Comparison of ENCODE assay signal across 24 cellular contexts in the genomic region with DNA sequence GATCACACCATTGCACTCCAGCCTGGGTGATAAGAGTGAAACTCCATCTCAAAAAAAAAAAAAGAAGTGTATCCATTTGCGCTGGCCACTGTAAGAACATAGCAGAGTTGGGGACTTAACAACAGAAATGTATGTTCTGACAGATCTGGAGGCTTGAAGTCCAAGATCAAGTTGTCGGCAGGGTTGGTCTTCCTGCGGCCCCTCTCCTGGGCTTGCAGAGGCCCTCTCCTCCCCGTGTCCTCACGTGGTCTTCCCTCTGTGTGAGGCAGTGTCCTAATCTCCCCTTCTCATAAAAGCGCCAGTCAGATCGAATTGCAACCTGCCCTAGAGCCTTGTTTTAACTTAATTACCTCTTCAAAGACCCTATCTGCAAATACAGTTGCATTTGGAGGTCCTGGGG. TPM values are rescaled to one million over a fixed set of nuclear protein-coding genes. Genes with fewer than 3 reads are reported as not detected.
DNase-seq lines count a peak whose midpoint lies in the region; ATAC-seq and TF ChIP-seq lines count a peak whose summit lies in the region.
"Had no signal": no experiment of that assay in that cellular context is flagged by ENCODE, and none has a peak within 500 bp of the region (broad histone marks: within the 10 kb centered on the region; RNA-seq: fewer than 3 reads in every experiment).

No MANE protein-coding gene starts in this region.

- no peak for DNase-seq in H9
- peak; percentile 86 for DNase-seq in NCI-H82 (lab: John Stamatoyannopoulos, UW)
- DNase-seq in sigmoid colon, result no peak
- DNase-seq in mucosa of gallbladder (ENCODE audit: low spot score), result no peak
- DNase-seq in NCI-H2029 (lab: John Stamatoyannopoulos, UW), result no peak
- DNase-seq in head of caudate nucleus, result no peak
- DNase-seq: AML-193, GOT3, HFFc6, IMR-90, Karpas-422, NCI-H1436, NCI-H2029 treated with DMSO at 0.1 percent for 48 hours, NCI-H2171, NCI-H446, NCI-H748 treated with DMSO at 0.1 percent for 48 hours, Right ventricle myocardium superior, T-cell had no signal

- peak overlapping the region; percentile 17 to 71 (median 30); a peak in 3 of 7 replicates for H3K27ac Mint-ChIP-seq in H9
- H3K27ac Mint-ChIP-seq: CD14-positive monocyte, HFFc6, T-cell had no signal

- no peaks in the 10 kb centered on the region for H3K4me1 ChIP-seq in H9 (ENCODE audit: insufficient read depth, low read length)
- H3K4me1 ChIP-seq in gastroesophageal sphincter, result peaks cover 0 to 24% (median 3%) of the 10 kb centered on the region in 3 donors
- H3K4me1 ChIP-seq in sigmoid colon, result peaks cover 0 to 19% (median 13%) of the 10 kb centered on the region in 4 donors

- no peak overlapping the region for H2BK12ac ChIP-seq in H9 (ENCODE audit: insufficient read length, low read depth, low read length)

- H3K79me1 ChIP-seq in H9 (ENCODE audit: insufficient read depth, low read depth, low read length, poor library complexity, severe bottlenecking), result no peaks in the 10 kb centered on the region

- no peak overlapping the region for H2BK20ac ChIP-seq in H9 (ENCODE audit: low read depth, low read length, poor library complexity, severe bottlenecking)

- no CpG with 5 or more reads among the region's 7 CpGs for WGBS in H9 (ENCODE audit: extremely low coverage, insufficient read length, low lambda C conversion rate)
- WGBS in gastroesophageal sphincter (ENCODE audit: low coverage in 1 of 2), 2 donors, result 40 to 43% methylated on average over 2 to 7 of the region's 7 CpGs
- 34 to 43% methylated on average over 7 of the region's 7 CpGs for WGBS in sigmoid colon, 2 donors

- TF ChIP-seq POLR2A in gastroesophageal sphincter (IDR thresholded peaks at IDR 0.05), result no peak
- no peak for TF ChIP-seq POLR2A in sigmoid colon (IDR thresholded peaks at IDR 0.05)

- H3K4me3 ChIP-seq in gastroesophageal sphincter (no peak overlapping the region), sigmoid colon (no peak overlapping the region)
- H3K4me3 ChIP-seq: GM12878, SK-N-MC had no signal

- H3K23ac ChIP-seq in H9 (ENCODE audit: insufficient read length, low read depth, low read length), result no peak overlapping the region

- peaks cover 0 to 8% (median 2%) of the 10 kb centered on the region in 3 experiments; a peak in 2 of 7 replicates for H3K36me3 Mint-ChIP-seq in H9 (ENCODE audit: insufficient read depth in 1 of 3, low read depth in 3 of 3)
- H3K36me3 Mint-ChIP-seq: CD14-positive monocyte, T-cell had no signal

- no peak overlapping the region for H3K27ac ChIP-seq in H9 (ENCODE audit: insufficient read length, low read depth, low read length)
- peak overlapping the region; percentile 63 to 81 (median 74) for H3K27ac ChIP-seq in gastroesophageal sphincter
- peak overlapping the region; percentile 26 to 82 (median 66) for H3K27ac ChIP-seq in sigmoid colon
- H3K27ac ChIP-seq: SK-N-MC had no signal

- H4K91ac ChIP-seq in H9 (ENCODE audit: insufficient read length, low read depth, low read length), result no peak overlapping the region

- no peaks in the 10 kb centered on the region; the same call in 1 of the 2 replicates for H3K27me3 Mint-ChIP-seq in H9 (ENCODE audit: low read depth)

- H3K14ac ChIP-seq in H9 (ENCODE audit: insufficient read depth, low read length), result no peak overlapping the region

- TF ChIP-seq CTCF in H9 (conservative IDR thresholded peaks at IDR 0.05) (no peak), gastroesophageal sphincter (IDR thresholded peaks at IDR 0.05) (no peak), sigmoid colon (IDR thresholded peaks at IDR 0.05) (no peak)

- H3K4me2 ChIP-seq in H9 (ENCODE audit: insufficient read depth, insufficient read length, low read length), result no peak overlapping the region

- H3K9ac ChIP-seq in H9 (ENCODE audit: extremely low read depth, insufficient read length, low read length), result no peak overlapping the region

- ATAC-seq in gastroesophageal sphincter, result no peak
- ATAC-seq: GM12878, T-cell had no signal

- intact Hi-C loops in sigmoid colon (cut with DNase I) (no loop called here), head of caudate nucleus (cut with DNase I) (no loop called here)

- H2BK15ac ChIP-seq in H9 (ENCODE audit: low read depth, low read length), result no peak overlapping the region

- H2BK120ac ChIP-seq in H9 (ENCODE audit: low read depth, low read length, poor library complexity, severe bottlenecking), result no peak overlapping the region

- H2AFZ ChIP-seq in H9 (ENCODE audit: low read length), result no peak overlapping the region

- no peak overlapping the region for H2AK5ac ChIP-seq in H9 (ENCODE audit: insufficient read length, low read length)

- H3K9me3 Mint-ChIP-seq in H9, result peaks cover 4 to 8% of the 10 kb centered on the region in 2 experiments; a peak in 4 of 5 replicates

- peaks cover 35% of the 10 kb centered on the region in 2 experiments for H3K4me1 Mint-ChIP-seq in H9
- H3K4me1 Mint-ChIP-seq: CD14-positive monocyte, T-cell had no signal

- H3T11ph ChIP-seq in H9 (ENCODE audit: low read length), result no peak overlapping the region

- H3K27me3 ChIP-seq in H9 (ENCODE audit: insufficient read depth, low read length) (no peaks in the 10 kb centered on the region), gastroesophageal sphincter (no peaks in the 10 kb centered on the region), sigmoid colon (no peaks in the 10 kb centered on the region)

- H2BK5ac ChIP-seq in H9 (ENCODE audit: insufficient read length, low read length), result no peak overlapping the region

- no peak overlapping the region for H4K8ac ChIP-seq in H9 (replicated peaks; ENCODE audit: insufficient read length, low read depth, low read length)

- no peak overlapping the region for H3K56ac ChIP-seq in H9 (ENCODE audit: insufficient read length, low read depth, low read length)

- H3K4ac ChIP-seq in H9 (ENCODE audit: low read depth, low read length), result no peak overlapping the region

- H3K23me2 ChIP-seq in H9 (ENCODE audit: insufficient read length, low read depth, low read length, poor library complexity, severe bottlenecking), result no peaks in the 10 kb centered on the region

- no peak overlapping the region for H3K4me3 Mint-ChIP-seq in H9
- H3K4me3 Mint-ChIP-seq: CD14-positive monocyte, HFFc6, T-cell had no signal

- TF ChIP-seq EP300 in gastroesophageal sphincter (IDR thresholded peaks at IDR 0.05) (no peak), sigmoid colon (IDR thresholded peaks at IDR 0.05) (no peak)

- no peaks in the 10 kb centered on the region for H4K20me1 ChIP-seq in H9 (ENCODE audit: control insufficient read depth, insufficient read depth, insufficient read length)

- H3K79me2 ChIP-seq in H9 (ENCODE audit: insufficient read depth, low read length), result no peaks in the 10 kb centered on the region

- H3K36me3 ChIP-seq in gastroesophageal sphincter, result no peaks in the 10 kb centered on the region
- H3K36me3 ChIP-seq in sigmoid colon, result no peaks in the 10 kb centered on the region

- H3K9me3 ChIP-seq in H9 (ENCODE audit: control insufficient read depth, low read depth, low read length) (no peaks in the 10 kb centered on the region), gastroesophageal sphincter (no peaks in the 10 kb centered on the region), sigmoid colon (no peaks in the 10 kb centered on the region)

- H3K18ac ChIP-seq in H9 (ENCODE audit: insufficient read length, low read depth, low read length), result no peak overlapping the region

- H4K5ac ChIP-seq in H9 (ENCODE audit: insufficient read length, low read depth, low read length), result no peak overlapping the region

RNA-seq across cellular contexts. Expression of a gene that starts 52.6 kb away (rescaled TPM):
- total RNA-seq in H9 (2021) (not detected in 2 replicates), gastroesophageal sphincter (not detected), sigmoid colon (not detected), mucosa of gallbladder (not detected)
- polyA plus RNA-seq in sigmoid colon, result not detected
- total RNA-seq: Daoy, GM12878, HFFc6, IMR-90, MCF 10A, Right ventricle myocardium superior, T-cell had no signal
- polyA plus RNA-seq: CD14-positive monocyte, GM12878, IMR-90 had no signal
